ENCODE assay signal across 17 cellular contexts in the genomic region with DNA sequence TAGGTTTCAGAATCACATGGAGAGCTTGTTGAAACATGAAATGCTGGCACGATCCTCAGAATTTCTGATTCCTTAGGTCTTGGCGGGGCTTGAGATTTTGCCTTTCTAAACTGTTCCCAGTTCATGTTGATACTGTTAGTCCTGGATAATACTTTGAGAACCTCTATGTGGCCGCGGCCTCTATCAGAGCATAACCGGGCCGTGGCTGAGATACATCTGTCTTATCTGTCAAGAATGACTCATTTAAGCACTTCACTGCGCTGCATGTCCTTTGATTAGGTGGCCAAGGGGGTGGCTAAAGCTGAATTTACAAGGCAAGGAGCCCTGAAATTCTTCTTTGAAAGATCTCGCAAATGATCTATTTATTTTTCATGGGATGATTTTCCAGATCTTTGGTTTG.
"Had no signal": no experiment of that assay in that cellular context is flagged by ENCODE, and none has a peak within 500 bp of the region (broad histone marks: within the 10 kb centered on the region; RNA-seq: fewer than 3 reads in every experiment).

No MANE protein-coding gene starts in this region.

- DNase-seq: activated gamma-delta T cell treated with Interleukin-2 at 50 U/mL for 16 hours; activated T-cell treated with anti-CD3 and anti-CD28 coated beads, Interleukin-2, amount 50 U/mL, for 1 hour; aorta; brain microvascular endothelial cell; central memory CD4-positive, alpha-beta T cell; heart right ventricle; left colon; lower lobe of right lung; naive B cell; occipital lobe; stimulated activated CD4-positive, alpha-beta T cell treated with anti-CD3 and anti-CD28 coated beads, Interleukin-1b, Interleukin-23, amount 100 ng/mL, for 48 hours; stimulated activated naive CD8-positive, alpha-beta T cell treated with anti-CD3 and anti-CD28 coated beads, Interleukin-15, amount 100 ng/mL, for 72 hours; T1000 had no signal

- H3K27ac ChIP-seq: brain microvascular endothelial cell, lower lobe of right lung, vagina had no signal

- FAIRE-seq: colon, keratinocyte had no signal

- H3K4me1 ChIP-seq: lower lobe of right lung, vagina had no signal

- H3K4me3 ChIP-seq: heart right ventricle, lower lobe of right lung, vagina had no signal

- H3K36me3 ChIP-seq: brain microvascular endothelial cell, heart right ventricle, lower lobe of right lung, vagina had no signal

- ATAC-seq: left colon; stimulated activated naive CD8-positive, alpha-beta T cell treated with anti-CD3 and anti-CD28 coated beads, Interleukin-15, amount 100 ng/mL, for 72 hours; WTC11 had no signal

- H3K27me3 ChIP-seq: brain microvascular endothelial cell, heart right ventricle, vagina had no signal

- H3K9me3 ChIP-seq: vagina had no signal
